In the genomic region with DNA sequence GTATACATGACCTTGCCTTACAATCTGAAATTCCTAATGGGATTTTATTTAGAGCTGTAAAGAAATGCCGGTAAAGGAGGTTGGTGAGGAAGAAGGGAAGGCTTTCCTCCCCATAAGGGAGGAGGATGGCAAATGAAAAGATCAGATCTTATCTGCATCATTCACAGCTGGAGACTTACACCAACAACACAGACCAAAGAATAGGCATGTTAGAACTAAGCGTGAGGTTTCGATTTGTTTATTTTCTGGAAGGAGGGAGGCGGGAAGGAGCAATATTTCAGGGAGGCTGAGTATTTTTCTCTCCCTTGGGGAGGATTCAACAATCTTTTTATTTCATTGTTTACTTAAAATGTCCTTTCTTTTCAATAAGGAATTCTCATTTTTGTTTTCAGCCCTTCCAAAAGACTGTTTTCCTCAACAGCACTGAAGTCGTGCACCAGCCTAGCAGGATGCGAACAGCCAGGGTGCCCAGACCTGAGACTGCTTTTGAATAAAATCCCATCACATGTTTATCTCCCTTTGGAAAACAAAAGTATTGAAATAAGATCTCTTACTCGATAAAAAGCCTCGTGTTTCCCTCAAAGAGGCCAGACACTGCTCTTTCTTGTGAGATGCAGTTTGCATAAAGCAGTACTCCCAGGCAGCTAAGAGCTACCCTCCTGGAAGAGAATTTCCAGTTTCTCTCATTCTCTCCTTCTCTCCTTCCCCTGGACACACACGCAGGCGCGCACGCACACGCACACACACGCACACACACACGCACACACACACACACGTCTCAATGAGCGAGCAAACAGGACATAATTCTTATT, we compare ENCODE assay signal across 9 cellular contexts.
DNase-seq lines count a peak whose midpoint lies in the region; ATAC-seq, FAIRE-seq and TF ChIP-seq lines count a peak whose summit lies in the region.
"Had no signal": no experiment of that assay in that cellular context is flagged by ENCODE, and none has a peak within 500 bp of the region (broad histone marks: within the 10 kb centered on the region; RNA-seq: fewer than 3 reads in every experiment).

No MANE protein-coding gene starts in this region.

- H3K9me3 ChIP-seq in osteoblast (ENCODE audit: low read depth, low read length) = no peaks in the 10 kb centered on the region
- H3K9me3 ChIP-seq in effector memory CD4-positive, alpha-beta T cell (ENCODE audit: control insufficient read depth, low read length) = no peaks in the 10 kb centered on the region

- peak overlapping the region; percentile 89 for H3K4me2 ChIP-seq in osteoblast (ENCODE audit: insufficient read depth, low read length)

- H3K27me3 Mint-ChIP-seq in immature natural killer cell (ENCODE audit: low read depth in 3 of 3) = peaks cover 0 to 3% (median 2%) of the 10 kb centered on the region in 3 donors

- H3K4me1 ChIP-seq in osteoblast (ENCODE audit: insufficient read depth, low read length) = peaks cover 7% of the 10 kb centered on the region
- no peaks in the 10 kb centered on the region for H3K4me1 ChIP-seq in effector memory CD4-positive, alpha-beta T cell (ENCODE audit: control insufficient read depth, insufficient read depth, low read length, poor library complexity, severe bottlenecking)

- peaks cover 0 to 4% (median 0%) of the 10 kb centered on the region in 3 donors for H3K36me3 Mint-ChIP-seq in immature natural killer cell

- H4K20me1 ChIP-seq in osteoblast (ENCODE audit: insufficient read depth, low read length) = no peaks in the 10 kb centered on the region

- peak overlapping the region; percentile 90 for H2AFZ ChIP-seq in osteoblast (ENCODE audit: low read length)

- peak overlapping the region; percentile 68 for H3K4me3 ChIP-seq in osteoblast (ENCODE audit: insufficient read depth, low read length)
- H3K4me3 ChIP-seq in effector memory CD4-positive, alpha-beta T cell (ENCODE audit: insufficient read depth, low read depth, low read length, poor library complexity, severe bottlenecking) = no peak overlapping the region

- no peaks in the 10 kb centered on the region for H3K36me3 ChIP-seq in osteoblast (ENCODE audit: insufficient read depth, low read length)
- no peaks in the 10 kb centered on the region for H3K36me3 ChIP-seq in effector memory CD4-positive, alpha-beta T cell (ENCODE audit: control insufficient read depth, insufficient read depth, low read length)

- FAIRE-seq in endometrium (lab: Jason Lieb, UNC) = peak; percentile 87

- H3K27ac Mint-ChIP-seq in immature natural killer cell = no peak overlapping the region

- no peak overlapping the region for H3K27ac ChIP-seq in osteoblast (ENCODE audit: low read depth, low read length)
- H3K27ac ChIP-seq in effector memory CD4-positive, alpha-beta T cell (ENCODE audit: insufficient read depth, low read length, poor library complexity, severe bottlenecking) = no peak overlapping the region

- no peak overlapping the region for H3K4me3 Mint-ChIP-seq in immature natural killer cell

- H3K79me2 ChIP-seq in osteoblast (ENCODE audit: insufficient read depth, low read length) = no peaks in the 10 kb centered on the region

- H3K9me3 Mint-ChIP-seq in immature natural killer cell = no peaks in the 10 kb centered on the region

- no peak for TF ChIP-seq CTCF in osteoblast (IDR thresholded peaks at IDR 0.05; ENCODE audit: extremely low read depth, low read depth, low read length)

- ATAC-seq in HG02973 (IDR thresholded peaks at IDR 0.05; ENCODE audit: unreplicated experiment) = no peak

- peak; percentile 24 for DNase-seq in AG08396 (ENCODE audit: low spot score)
- peak; percentile 3 for DNase-seq in NCI-H2107 (lab: John Stamatoyannopoulos, UW)
- DNase-seq in osteoblast (ENCODE audit: insufficient read length, low spot score, missing footprints) = no peak
- no peak for DNase-seq in immature natural killer cell
- no peak for DNase-seq in HCEC 1CT
- DNase-seq in effector memory CD4-positive, alpha-beta T cell = no peak
- DNase-seq: SHP77 treated with DMSO at 0.1 percent for 48 hours had no signal

- H3K4me1 Mint-ChIP-seq in immature natural killer cell = peaks cover 7 to 16% of the 10 kb centered on the region in 2 donors

- peaks cover 22% of the 10 kb centered on the region for H3K27me3 ChIP-seq in osteoblast (ENCODE audit: insufficient read depth, low read length)
- no peaks in the 10 kb centered on the region for H3K27me3 ChIP-seq in effector memory CD4-positive, alpha-beta T cell (replicated peaks; ENCODE audit: control insufficient read depth, insufficient read depth, low read length, poor library complexity, severe bottlenecking)

Comparison
In these comparisons a context has a peak if more than half of its experiments do, and no peak if none do; other contexts are left out.
1. DNase-seq: peak in AG08396 (single experiment) and NCI-H2107 (single experiment); none in osteoblast (single experiment), immature natural killer cell (0 of 3), HCEC 1CT (single experiment) and effector memory CD4-positive, alpha-beta T cell (0 of 3).